ENCODE assay signal across 29 cellular contexts in genomic region chr1:235989105-235989504, GRCh38.
"Had no signal": no experiment of that assay in that cellular context is flagged by ENCODE, and none has a peak within 500 bp of the region (broad histone marks: within the 10 kb centered on the region; RNA-seq: fewer than 3 reads in every experiment).

No MANE protein-coding gene starts in this region.

- H3K27me3 ChIP-seq: neural progenitor cell, ovary, right lobe of liver, sigmoid colon, suprapubic skin, testis, tibial artery, transverse colon, upper lobe of right lung, uterus had no signal

- H3K4me1 Mint-ChIP-seq: natural killer cell; neural progenitor cell; stimulated activated memory B cell treated with anti-CD40 and anti-IgM and Interleukin-4, amounts not matched to agents 10 μg/mL and 1 μg/mL and 100 μg/mL, for 72 hours; stimulated activated naive CD8-positive, alpha-beta T cell treated with anti-CD3 and anti-CD28 coated beads, Interleukin-15, amount 100 ng/mL, for 72 hours had no signal

- H3K27ac Mint-ChIP-seq: natural killer cell; nephron; neural progenitor cell; progenitor cell of endocrine pancreas; stimulated activated memory B cell treated with anti-CD40 and anti-IgM and Interleukin-4, amounts not matched to agents 10 μg/mL and 1 μg/mL and 100 μg/mL, for 72 hours; stimulated activated naive CD8-positive, alpha-beta T cell treated with anti-CD3 and anti-CD28 coated beads, Interleukin-15, amount 100 ng/mL, for 72 hours; type B pancreatic cell had no signal

- H3K27ac ChIP-seq: neural progenitor cell, ovary, parathyroid adenoma, psoas muscle, right lobe of liver, suprapubic skin, testis, tibial artery, transverse colon, upper lobe of right lung had no signal

- DNase-seq: natural killer cell; occipital lobe; ovary; posterior cingulate gyrus; psoas muscle; right cardiac atrium; right lobe of liver; sigmoid colon; small intestine; stimulated activated CD4-positive, alpha-beta T cell treated with anti-CD3 and anti-CD28 coated beads, Interleukin-15, amount 100 ng/mL, for 24 hours; stimulated activated CD4-positive, alpha-beta T cell treated with anti-CD3 and anti-CD28 coated beads, Interleukin-4, amount 100 ng/mL, for 1 hour; stimulated activated CD4-positive, alpha-beta T cell treated with anti-CD3 and anti-CD28 coated beads, Interleukin-4, amount 100 ng/mL, for 4 hours; stimulated activated CD8-positive, alpha-beta memory T cell treated with anti-CD3 and anti-CD28 coated beads, Interleukin-4, amount 100 ng/mL, for 48 hours; stimulated activated naive CD4-positive, alpha-beta T cell; stimulated activated naive CD8-positive, alpha-beta T cell treated with anti-CD3 and anti-CD28 coated beads, Interleukin-15, amount 100 ng/mL, for 72 hours; stimulated activated naive CD8-positive, alpha-beta T cell treated with anti-CD3 and anti-CD28 coated beads, Interleukin-15, Interleukin-2, amounts not matched to agents 100 U/mL and 50 U/mL, for 24 hours; substantia nigra; testis; tibial artery; transverse colon; upper lobe of right lung had no signal

- H3K9me3 ChIP-seq: psoas muscle, right lobe of liver, sigmoid colon, suprapubic skin, testis, transverse colon, upper lobe of right lung had no signal

- H3K4me1 ChIP-seq: neural progenitor cell, parathyroid adenoma, psoas muscle, right lobe of liver, suprapubic skin, testis had no signal

- H3K27me3 Mint-ChIP-seq: progenitor cell of endocrine pancreas; stimulated activated memory B cell treated with anti-CD40 and anti-IgM and Interleukin-4, amounts not matched to agents 10 μg/mL and 1 μg/mL and 100 μg/mL, for 72 hours; type B pancreatic cell had no signal

- H3K36me3 Mint-ChIP-seq: natural killer cell; stimulated activated memory B cell treated with anti-CD40 and anti-IgM and Interleukin-4, amounts not matched to agents 10 μg/mL and 1 μg/mL and 100 μg/mL, for 72 hours had no signal

- ATAC-seq: natural killer cell; psoas muscle; right cardiac atrium; right lobe of liver; stimulated activated memory B cell treated with anti-CD40 and anti-IgM and Interleukin-4, amounts not matched to agents 10 μg/mL and 1 μg/mL and 100 μg/mL, for 72 hours; stimulated activated naive CD8-positive, alpha-beta T cell treated with anti-CD3 and anti-CD28 coated beads, Interleukin-15, amount 100 ng/mL, for 72 hours; stimulated activated naive CD8-positive, alpha-beta T cell treated with anti-CD3 and anti-CD28 coated beads, Interleukin-15, Interleukin-2, amounts not matched to agents 100 U/mL and 50 U/mL, for 24 hours; upper lobe of right lung had no signal

- H3K36me3 ChIP-seq: neural progenitor cell, ovary, uterus had no signal

- H3K9ac ChIP-seq: neural progenitor cell, parathyroid adenoma had no signal

- H3K4me3 ChIP-seq: neural progenitor cell, ovary, psoas muscle, right lobe of liver, sigmoid colon, suprapubic skin, testis, tibial artery, transverse colon, upper lobe of right lung, uterus had no signal

- H3K4me3 Mint-ChIP-seq: natural killer cell; nephron; neural progenitor cell; stimulated activated memory B cell treated with anti-CD40 and anti-IgM and Interleukin-4, amounts not matched to agents 10 μg/mL and 1 μg/mL and 100 μg/mL, for 72 hours; stimulated activated naive CD8-positive, alpha-beta T cell treated with anti-CD3 and anti-CD28 coated beads, Interleukin-15, amount 100 ng/mL, for 72 hours; type B pancreatic cell had no signal
